ENCODE assay signal across 18 cellular contexts in the genomic region with DNA sequence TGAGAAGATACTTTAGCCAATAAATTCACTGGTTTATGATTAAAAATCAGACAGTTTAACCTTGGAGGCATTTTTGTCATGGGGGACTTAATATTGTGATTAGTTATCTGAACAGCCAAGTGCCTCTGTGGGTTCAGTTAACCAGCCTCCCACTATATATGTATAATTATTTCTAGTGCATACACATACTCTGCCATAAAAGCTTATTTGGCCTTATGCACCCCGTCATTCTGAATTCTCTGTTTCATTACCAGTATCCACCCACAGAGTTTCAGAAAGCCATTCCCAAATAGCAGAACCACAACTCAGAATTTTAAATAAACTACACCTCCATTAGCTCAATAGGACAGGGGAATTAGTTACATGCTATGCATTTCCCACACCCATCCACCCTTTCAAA.
A peak's percentile ranks its signal among the peaks of the same experiment; 100 is the strongest.
DNase-seq lines count a peak whose midpoint lies in the region; ATAC-seq and TF ChIP-seq lines count a peak whose summit lies in the region.
"Had no signal": no experiment of that assay in that cellular context is flagged by ENCODE, and none has a peak within 500 bp of the region (broad histone marks: within the 10 kb centered on the region; RNA-seq: fewer than 3 reads in every experiment).

No MANE protein-coding gene starts in this region.

- CTCF ChIA-PET in Panc1 (lab: Charles Lee): no interaction called here

- peak; percentile 42 for ATAC-seq in GM19463 (IDR thresholded peaks at IDR 0.05; ENCODE audit: unreplicated experiment)
- ATAC-seq in HG02678 (IDR thresholded peaks at IDR 0.05; ENCODE audit: unreplicated experiment): peak; percentile 59
- no peak for ATAC-seq in Panc1
- ATAC-seq in HG02571 (IDR thresholded peaks at IDR 0.05; ENCODE audit: unreplicated experiment): no peak

- TF ChIP-seq CTCF in GM13976 (IDR thresholded peaks at IDR 0.05; ENCODE audit: borderline replicate concordance, control extremely low read depth, extremely low read depth, insufficient read depth, missing control alignments) (no peak), Panc1 (IDR thresholded peaks at IDR 0.05) (no peak)

- TSS peak; percentile 14 for BruUV-seq in Panc1 (replicated peaks; lab: Mats Ljungman, UMichigan)

- in situ Hi-C loops in GM13976 (cut with MboI; ENCODE audit: low sequenced_read_pairs, unreplicated experiment): no loop called here
- in situ Hi-C loops in Panc1 (cut with HindIII; ENCODE audit: low pct_unique_long_range_greater_than_20kb, low sequenced_read_pairs): no loop called here

- no peak overlapping the region for H3K4me3 ChIP-seq in Panc1 (ENCODE audit: low read depth in 2 of 2, low read length in 2 of 2)

- H3K27ac ChIP-seq in Panc1 (ENCODE audit: low read length): no peak overlapping the region
- H3K27ac ChIP-seq: C4-2B had no signal

- no peaks in the 10 kb centered on the region for H3K27me3 ChIP-seq in Panc1 (ENCODE audit: control insufficient read depth, insufficient read depth, low read length)
- H3K27me3 ChIP-seq: BE2C had no signal

- DNase-seq in GM13976 (ENCODE audit: low spot score): peak; percentile 28
- no peak for DNase-seq in Panc1 (ENCODE audit: low read depth, low spot score)
- no peak for DNase-seq in AG08395 (ENCODE audit: low spot score)
- no peak for DNase-seq in stimulated activated CD4-positive, alpha-beta T cell treated with anti-CD3 and anti-CD28 coated beads, Interleukin-2, amount 100 ng/mL, for 24 hours
- DNase-seq: BE2C; CD4-positive, alpha-beta memory T cell; COR-L47; DMS153; DND-41; GDM1; GOT3; H9; IMR-90; KBM-7 had no signal

- POLR2A ChIA-PET in Panc1 (lab: Charles Lee): no interaction called here

- no peaks in the 10 kb centered on the region for H3K9me3 ChIP-seq in Panc1 (ENCODE audit: control insufficient read depth, insufficient read depth, low read depth, low read length)
- H3K9me3 ChIP-seq: BE2C had no signal

- intact Hi-C loops in Panc1 (cut with micrococcal nuclease; ENCODE audit: unreplicated experiment): no loop called here

- no peaks in the 10 kb centered on the region for H3K4me1 ChIP-seq in Panc1 (ENCODE audit: control insufficient read depth, insufficient read depth, low read length)

- no peaks in the 10 kb centered on the region for H3K36me3 ChIP-seq in Panc1 (ENCODE audit: control insufficient read depth, insufficient read depth, low read length)

Comparison
In these comparisons a context has a peak if more than half of its experiments do, and no peak if none do; other contexts are left out.
1. ATAC-seq: peak in GM19463 (single experiment) and HG02678 (single experiment); none in Panc1 (single experiment) and HG02571 (single experiment).